ENCODE assay signal across 28 cellular contexts in genomic region chr16:78560997-78561396, GRCh38.
"Had no signal": no experiment of that assay in that cellular context is flagged by ENCODE, and none has a peak within 500 bp of the region (broad histone marks: within the 10 kb centered on the region; RNA-seq: fewer than 3 reads in every experiment).

No MANE protein-coding gene starts in this region.

- H3K4me3 ChIP-seq: colonic mucosa, coronary artery, dorsolateral prefrontal cortex, esophagus muscularis mucosa, esophagus squamous epithelium, gastrocnemius medialis, gastroesophageal sphincter, heart left ventricle, heart right ventricle had no signal

- ATAC-seq: effector memory CD8-positive, alpha-beta T cell; esophagus mucosa; foreskin keratinocyte; gastrocnemius medialis; gastroesophageal sphincter; heart left ventricle; heart right ventricle had no signal

- H3K27me3 Mint-ChIP-seq: dendritic cell treated with granulocyte-macrophage colony-stimulating factor and Interleukin-4, amounts not matched to agents 40 ng/mL and 50 ng/mL, for 4 days; effector memory CD8-positive, alpha-beta T cell had no signal

- H3K4me1 ChIP-seq: colonic mucosa, esophagus muscularis mucosa, gastroesophageal sphincter, heart right ventricle had no signal

- H3K9me3 Mint-ChIP-seq: dendritic cell treated with granulocyte-macrophage colony-stimulating factor and Interleukin-4, amounts not matched to agents 40 ng/mL and 50 ng/mL, for 4 days had no signal

- H3K27ac Mint-ChIP-seq: dendritic cell treated with granulocyte-macrophage colony-stimulating factor and Interleukin-4, amounts not matched to agents 40 ng/mL and 50 ng/mL, for 4 days; effector memory CD8-positive, alpha-beta T cell had no signal

- DNase-seq: colonic mucosa; cortex of kidney; dermis blood vessel endothelial cell; dorsolateral prefrontal cortex; effector CD4-positive, alpha-beta T cell; effector CD8-positive, alpha-beta T cell; effector memory CD4-positive, alpha-beta T cell; effector memory CD8-positive, alpha-beta T cell; erythroblast; esophagus squamous epithelium; foreskin fibroblast; foreskin keratinocyte; foreskin melanocyte; gastrocnemius medialis; glutamatergic neuron; head of caudate nucleus; heart left ventricle; heart right ventricle had no signal

- H3K27me3 ChIP-seq: colonic mucosa, dorsolateral prefrontal cortex, esophagus muscularis mucosa, esophagus squamous epithelium, foreskin keratinocyte, gastrocnemius medialis, gastroesophageal sphincter, heart left ventricle, heart right ventricle had no signal

- FAIRE-seq: colon, endometrium, endothelial cell of umbilical vein, frontal cortex had no signal

- H3K36me3 ChIP-seq: colonic mucosa, esophagus muscularis mucosa, esophagus squamous epithelium, gastrocnemius medialis, gastroesophageal sphincter, heart left ventricle, heart right ventricle had no signal

- H3K9me3 ChIP-seq: colonic mucosa, esophagus muscularis mucosa, esophagus squamous epithelium, gastrocnemius medialis, gastroesophageal sphincter had no signal

- H3K4me3 Mint-ChIP-seq: dendritic cell treated with granulocyte-macrophage colony-stimulating factor and Interleukin-4, amounts not matched to agents 40 ng/mL and 50 ng/mL, for 4 days; effector memory CD8-positive, alpha-beta T cell had no signal

- H3K27ac ChIP-seq: colonic mucosa, coronary artery, dorsolateral prefrontal cortex, epithelial cell of prostate, esophagus muscularis mucosa, esophagus squamous epithelium, foreskin keratinocyte, gastrocnemius medialis, gastroesophageal sphincter, heart left ventricle, heart right ventricle had no signal
